Comparison of ENCODE assay signal across 27 cellular contexts in genomic region chr15:58446521-58446920, GRCh38. TPM values are rescaled to one million over a fixed set of nuclear protein-coding genes. Genes with fewer than 3 reads are reported as not detected.
"Had no signal": no experiment of that assay in that cellular context is flagged by ENCODE, and none has a peak within 500 bp of the region (broad histone marks: within the 10 kb centered on the region; RNA-seq: fewer than 3 reads in every experiment).

No MANE protein-coding gene starts in this region.

- H3K36me3 Mint-ChIP-seq: activated naive CD4-positive, alpha-beta T cell treated with anti-CD3 and anti-CD28 coated beads, Interleukin-2, amount 50 U/mL, for 72 hours; naive thymus-derived CD8-positive, alpha-beta T cell; neural progenitor cell; stimulated activated memory B cell treated with anti-CD40 and anti-IgM and Interleukin-4, amounts not matched to agents 10 μg/mL and 1 μg/mL and 100 μg/mL, for 72 hours; T-cell had no signal

- H3K27me3 ChIP-seq: ascending aorta, brain microvascular endothelial cell, heart left ventricle, neural progenitor cell, right atrium auricular region, stomach, thyroid gland, upper lobe of right lung had no signal

- H3K4me2 ChIP-seq: neural progenitor cell, smooth muscle cell had no signal

- H3K36me3 ChIP-seq: ascending aorta, brain microvascular endothelial cell, heart left ventricle, neural progenitor cell, right atrium auricular region, stomach, thyroid gland, upper lobe of right lung had no signal

- H3K9me3 ChIP-seq: ascending aorta, heart left ventricle, right atrium auricular region, stomach, thyroid gland, upper lobe of right lung had no signal

- H2AFZ ChIP-seq: neural progenitor cell had no signal

- H3K27ac ChIP-seq: neural progenitor cell, right atrium auricular region, upper lobe of right lung had no signal

- H3K4me3 Mint-ChIP-seq: activated T-cell treated with anti-CD3 and anti-CD28 coated beads, Interleukin-2, amount 50 U/mL, for 4 hours; activated T-helper 17 cell treated with anti-CD3 and anti-CD28 coated beads, Interleukin-2, amount 50 U/mL, for 72 hours; endodermal cell; neural progenitor cell; stimulated activated memory B cell treated with anti-CD40 and anti-IgM and Interleukin-4, amounts not matched to agents 10 μg/mL and 1 μg/mL and 100 μg/mL, for 72 hours; T-cell had no signal

- DNase-seq: activated CD4-positive, alpha-beta T cell treated with anti-CD3 and anti-CD28 coated beads for 4 hours; activated CD4-positive, alpha-beta T cell treated with anti-CD3 and anti-CD28 coated beads, Interleukin-2, amount 50 U/mL, for 48 hours; activated CD4-positive, CD25-positive, alpha-beta regulatory T cell; activated gamma-delta T cell treated with Interleukin-2 at 50 U/mL for 16 hours; activated T-cell treated with anti-CD3 and anti-CD28 coated beads, Interleukin-2, amount 50 U/mL, for 4 hours; cortex of kidney; endodermal cell; heart left ventricle; immature natural killer cell; kidney; naive thymus-derived CD8-positive, alpha-beta T cell; stimulated activated CD4-positive, alpha-beta T cell treated with anti-CD3 and anti-CD28 coated beads, Interleukin-1b, Interleukin-23, amount 100 ng/mL, for 48 hours; stimulated activated CD4-positive, alpha-beta T cell treated with anti-CD3 and anti-CD28 coated beads, Interleukin-4, amount 100 ng/mL, for 4 hours; stimulated activated CD8-positive, alpha-beta memory T cell treated with anti-CD3 and anti-CD28 coated beads, Interleukin-4, amount 100 ng/mL, for 48 hours; stomach; T-cell; thyroid gland; upper lobe of right lung had no signal

- H3K27ac Mint-ChIP-seq: activated naive CD4-positive, alpha-beta T cell treated with anti-CD3 and anti-CD28 coated beads, Interleukin-2, amount 50 U/mL, for 72 hours; activated T-helper 17 cell treated with anti-CD3 and anti-CD28 coated beads, Interleukin-2, amount 50 U/mL, for 72 hours; neural progenitor cell; stimulated activated memory B cell treated with anti-CD40 and anti-IgM and Interleukin-4, amounts not matched to agents 10 μg/mL and 1 μg/mL and 100 μg/mL, for 72 hours; T-cell had no signal

- H3K9ac ChIP-seq: neural progenitor cell had no signal

- H3K4me1 Mint-ChIP-seq: stimulated activated memory B cell treated with anti-CD40 and anti-IgM and Interleukin-4, amounts not matched to agents 10 μg/mL and 1 μg/mL and 100 μg/mL, for 72 hours had no signal

- H3K4me1 ChIP-seq: neural progenitor cell had no signal

- H3K27me3 Mint-ChIP-seq: activated T-helper 17 cell treated with anti-CD3 and anti-CD28 coated beads, Interleukin-2, amount 50 U/mL, for 72 hours; naive thymus-derived CD8-positive, alpha-beta T cell; stimulated activated memory B cell treated with anti-CD40 and anti-IgM and Interleukin-4, amounts not matched to agents 10 μg/mL and 1 μg/mL and 100 μg/mL, for 72 hours; T-cell had no signal

- H3K9me3 Mint-ChIP-seq: activated naive CD4-positive, alpha-beta T cell treated with anti-CD3 and anti-CD28 coated beads, Interleukin-2, amount 50 U/mL, for 72 hours; activated T-cell treated with anti-CD3 and anti-CD28 coated beads, Interleukin-2, amount 50 U/mL, for 4 hours; activated T-helper 17 cell treated with anti-CD3 and anti-CD28 coated beads, Interleukin-2, amount 50 U/mL, for 72 hours; endodermal cell; immature natural killer cell; neural progenitor cell; stimulated activated memory B cell treated with anti-CD40 and anti-IgM and Interleukin-4, amounts not matched to agents 10 μg/mL and 1 μg/mL and 100 μg/mL, for 72 hours; T-cell had no signal

- H3K4me3 ChIP-seq: ascending aorta, heart left ventricle, neural progenitor cell, right atrium auricular region, smooth muscle cell, stomach, thyroid gland, upper lobe of right lung had no signal

- ATAC-seq: esophagus mucosa, heart left ventricle, T-cell had no signal

RNA-seq across cellular contexts. Expression of gene LIPC, which starts 14.7 kb away (rescaled TPM):
- polyA plus RNA-seq: smooth muscle cell had no signal
